9 cellular contexts compared by ENCODE assay signal in genomic region chr6:125798734-125799510, GRCh38. TPM values are rescaled to one million over a fixed set of nuclear protein-coding genes. Genes with fewer than 3 reads are reported as not detected.
DNase-seq lines count a peak whose midpoint lies in the region; ATAC-seq and TF ChIP-seq lines count a peak whose summit lies in the region.
"Had no signal": no experiment of that assay in that cellular context is flagged by ENCODE, and none has a peak within 500 bp of the region (broad histone marks: within the 10 kb centered on the region; RNA-seq: fewer than 3 reads in every experiment).

No MANE protein-coding gene starts in this region.

- no peaks in the 10 kb centered on the region for H4K20me1 ChIP-seq in hepatocyte (ENCODE audit: insufficient read depth, poor library complexity, severe bottlenecking)

- no peak for TF ChIP-seq POLR2A in breast epithelium (IDR thresholded peaks at IDR 0.05)

- H3K27ac ChIP-seq in breast epithelium (peak overlapping the region; percentile 31 to 51), hepatocyte (no peak overlapping the region)

- H3K27me3 Mint-ChIP-seq in MCF 10A (ENCODE audit: insufficient read depth, unreplicated experiment): no peaks in the 10 kb centered on the region

- no peaks in the 10 kb centered on the region for H3K9me2 ChIP-seq in hepatocyte (replicated peaks; ENCODE audit: insufficient read depth)

- no TSS peak for BruUV-seq in MCF 10A (replicated peaks; lab: Mats Ljungman, UMichigan)

- TF ChIP-seq CTCF in breast epithelium (IDR thresholded peaks at IDR 0.05) (no peak), MCF 10A (IDR thresholded peaks at IDR 0.05; ENCODE audit: unreplicated experiment) (no peak), hepatocyte (IDR thresholded peaks at IDR 0.05; ENCODE audit: poor library complexity) (no peak)

- no peak overlapping the region for H3K27ac Mint-ChIP-seq in MCF 10A (ENCODE audit: low read depth, unreplicated experiment)

- H3K4me1 ChIP-seq in breast epithelium (peaks cover 0 to 2% of the 10 kb centered on the region in 2 donors), hepatocyte (ENCODE audit: insufficient read depth) (no peaks in the 10 kb centered on the region)

- CTCF ChIA-PET in MCF 10A (lab: Yijun Ruan, JAX): interaction anchor here (0.5 to 1.2 kb wide), 3 partner anchors 18 to 103 kb away, joined by 3 read pairs; no protein-coding TSS in a partner anchor

- intact Hi-C loops in breast epithelium (cut with DNase I; ENCODE audit: low total_unique reads): no loop called here
- intact Hi-C loops in MCF 10A (cut with micrococcal nuclease): no loop called here

- H3K4me3 ChIP-seq in breast epithelium: no peak overlapping the region
- H3K4me3 ChIP-seq in hepatocyte: no peak overlapping the region

- H3K36me3 Mint-ChIP-seq in MCF 10A (ENCODE audit: insufficient read depth, unreplicated experiment): peaks cover 22% of the 10 kb centered on the region

- H2AFZ ChIP-seq in hepatocyte: no peak overlapping the region

- H3K36me3 ChIP-seq in breast epithelium (no peaks in the 10 kb centered on the region), hepatocyte (replicated peaks; ENCODE audit: insufficient read depth, low read depth) (no peaks in the 10 kb centered on the region)

- POLR2A ChIA-PET in MCF 10A (lab: Yijun Ruan, JAX): interaction anchor here (1.5 kb wide), 1 partner anchor 9 kb away, joined by 6 read pairs; the partner anchor contains the start of gene NCOA7

- no peak overlapping the region for H3K4me2 ChIP-seq in hepatocyte

- H3K4me3 Mint-ChIP-seq in MCF 10A (ENCODE audit: unreplicated experiment): no peak overlapping the region

- H3K9me3 ChIP-seq in breast epithelium (no peaks in the 10 kb centered on the region), hepatocyte (ENCODE audit: low read depth) (no peaks in the 10 kb centered on the region)

- peaks cover 46% of the 10 kb centered on the region for H3K79me2 ChIP-seq in hepatocyte

- H3K27me3 ChIP-seq in breast epithelium: no peaks in the 10 kb centered on the region
- no peaks in the 10 kb centered on the region for H3K27me3 ChIP-seq in hepatocyte

- peak; percentile 84 for ATAC-seq in HG03060 (IDR thresholded peaks at IDR 0.05; ENCODE audit: low read depth, unreplicated experiment)

- DNase-seq in breast epithelium (ENCODE audit: low spot score in 2 of 2): no peak
- DNase-seq in MCF 10A (ENCODE audit: unreplicated experiment): no peak
- peak; percentile 89 for DNase-seq in SIG-M5 treated with dmso at 0.1 percent for 504 hours (lab: John Stamatoyannopoulos, UW; ENCODE audit: unreplicated experiment)
- no peak for DNase-seq in hepatocyte (ENCODE audit: low spot score)
- no peak for DNase-seq in globus pallidus (ENCODE audit: low spot score)
- no peak for DNase-seq in NCI-H82 treated with DMSO at 0.1 percent for 48 hours (lab: John Stamatoyannopoulos, UW; ENCODE audit: unreplicated experiment)
- DNase-seq in OCI-M2 (lab: John Stamatoyannopoulos, UW; ENCODE audit: unreplicated experiment): no peak

- 86% methylated on average over 6 of the region's 6 CpGs for WGBS in hepatocyte (ENCODE audit: low lambda C conversion rate, missing lambda C conversion rate)

- peaks cover 37% of the 10 kb centered on the region for H3K4me1 Mint-ChIP-seq in MCF 10A (ENCODE audit: insufficient read depth, unreplicated experiment)

- H3K9me3 Mint-ChIP-seq in MCF 10A (ENCODE audit: unreplicated experiment): no peaks in the 10 kb centered on the region

RNA-seq across cellular contexts. Expression of gene NCOA7, which starts 8.2 kb away (rescaled TPM):
- total RNA-seq in breast epithelium (10 to 100 TPM; 62.6 to 94.7 (median 82.4) TPM), MCF 10A (2022) (50.9 and 52.3 TPM in 2 replicates), hepatocyte (34.1 and 42.0 TPM in 2 replicates)
- polyA plus RNA-seq in hepatocyte: 17.3 and 22.6 TPM in 2 replicates

RNA-seq across cellular contexts. Expression of gene HEY2, which starts 49.5 kb away (rescaled TPM):
- total RNA-seq in breast epithelium (1 to 10 TPM; 2.3 to 8.2 (median 2.4) TPM), MCF 10A (2022) (not detected in 2 replicates), hepatocyte (0.47 and 0.80 TPM in 2 replicates)
- 0.27 and 0.40 TPM in 2 replicates for polyA plus RNA-seq in hepatocyte
- polyA plus RNA-seq: AG04450 had no signal
